ENCODE assay signal across 14 cellular contexts in the genomic region with DNA sequence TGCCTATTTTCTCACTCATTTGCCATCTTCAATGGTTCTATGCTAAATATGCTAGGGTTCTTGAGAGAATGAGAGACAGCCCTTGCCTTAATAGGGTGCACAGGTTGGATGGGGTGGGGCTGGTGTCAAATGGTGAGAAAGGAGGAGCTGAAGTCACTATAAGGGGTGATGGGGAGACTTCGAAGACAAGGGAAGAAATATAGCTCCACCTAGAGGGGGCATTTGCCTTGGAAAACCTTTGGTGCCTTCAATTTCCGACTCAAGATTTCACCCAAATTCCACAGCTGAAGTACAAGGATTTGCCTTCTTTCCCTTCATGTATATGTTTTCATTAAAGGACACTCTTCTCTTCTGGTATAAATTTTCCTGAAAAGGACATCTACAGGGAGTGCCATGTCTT. TPM values are rescaled to one million over a fixed set of nuclear protein-coding genes. Genes with fewer than 3 reads are reported as not detected.
DNase-seq lines count a peak whose midpoint lies in the region; ATAC-seq, FAIRE-seq and TF ChIP-seq lines count a peak whose summit lies in the region.
"Had no signal": no experiment of that assay in that cellular context is flagged by ENCODE, and none has a peak within 500 bp of the region (broad histone marks: within the 10 kb centered on the region; RNA-seq: fewer than 3 reads in every experiment).

No MANE protein-coding gene starts in this region.

- H3K27me3 ChIP-seq in liver (ENCODE audit: control insufficient read depth in 4 of 4, insufficient read depth in 4 of 4, low read length in 3 of 4) = no peaks in the 10 kb centered on the region
- H3K27me3 ChIP-seq in HepG2 (ENCODE audit: control insufficient read depth in 1 of 2, insufficient read depth in 2 of 2, low read length in 2 of 2) = peaks cover 1 to 4% of the 10 kb centered on the region in 2 experiments; a peak in 1 of 5 replicates
- H3K27me3 ChIP-seq in OCI-LY1 (ENCODE audit: insufficient read depth, low read length) = no peaks in the 10 kb centered on the region
- H3K27me3 ChIP-seq in endodermal cell (ENCODE audit: control insufficient read depth, insufficient read depth, low read length, poor library complexity, severe bottlenecking) = no peaks in the 10 kb centered on the region

- H3K27me3 Mint-ChIP-seq in endodermal cell (ENCODE audit: insufficient read depth) = peaks cover 10% of the 10 kb centered on the region
- H3K27me3 Mint-ChIP-seq: T-helper 17 cell had no signal

- H3K9me3 ChIP-seq in liver (ENCODE audit: control insufficient read depth in 4 of 4, low read length in 3 of 4) = no peaks in the 10 kb centered on the region
- H3K9me3 ChIP-seq in HepG2 (ENCODE audit: low read length) = no peaks in the 10 kb centered on the region
- H3K9me3 ChIP-seq in OCI-LY1 (ENCODE audit: low read length) = no peaks in the 10 kb centered on the region
- no peaks in the 10 kb centered on the region for H3K9me3 ChIP-seq in endodermal cell (ENCODE audit: control insufficient read depth, low read length)

- intact Hi-C loops in HepG2 (cut with micrococcal nuclease; ENCODE audit: unreplicated experiment) = no loop called here

- TF ChIP-seq POLR2A in HepG2 (IDR thresholded peaks at IDR 0.05; ENCODE audit: insufficient read depth in 1 of 2, low read depth in 2 of 2, low read length in 2 of 2) = no peak

- CTCF ChIA-PET in HepG2 (lab: Yijun Ruan, JAX; ENCODE audit: low intra/inter-chr PET ratio, low total read pairs) = no interaction called here

- no TSS peak for BruUV-seq in HepG2 (replicated peaks; lab: Mats Ljungman, UMichigan)

- in situ Hi-C loops in HepG2 (cut with HindIII; ENCODE audit: extremely low pct_ligation_motif_present, low pct_unique_long_range_greater_than_20kb) = no loop called here

- no peaks in the 10 kb centered on the region for H3F3A ChIP-seq in OCI-LY1 (ENCODE audit: insufficient read depth, low read length)

- H3K4me1 Mint-ChIP-seq in endodermal cell = peaks cover 3% of the 10 kb centered on the region
- H3K4me1 Mint-ChIP-seq: activated T-helper 17 cell treated with anti-CD3 and anti-CD28 coated beads, Interleukin-2, amount 50 U/mL, for 72 hours; T-helper 17 cell had no signal

- no peak overlapping the region for H2AFZ ChIP-seq in HepG2 (ENCODE audit: low read length)
- no peak overlapping the region for H2AFZ ChIP-seq in OCI-LY1 (ENCODE audit: low read length)

- H3K4me1 ChIP-seq in liver (ENCODE audit: control insufficient read depth in 4 of 4, insufficient read depth in 4 of 4, low read length in 3 of 4) (peaks cover 0 to 3% (median 2%) of the 10 kb centered on the region in 4 donors), HepG2 (ENCODE audit: insufficient read depth, low read length) (no peaks in the 10 kb centered on the region), OCI-LY1 (ENCODE audit: insufficient read depth, low read length, severe bottlenecking) (no peaks in the 10 kb centered on the region), endodermal cell (ENCODE audit: control insufficient read depth, insufficient read depth, low read length) (no peaks in the 10 kb centered on the region)

- H3K4me2 ChIP-seq in HepG2 (ENCODE audit: low read depth, low read length) (no peak overlapping the region), OCI-LY1 (ENCODE audit: low read length) (no peak overlapping the region)

- TF ChIP-seq EP300 in HepG2 (IDR thresholded peaks at IDR 0.05; ENCODE audit: low read depth in 2 of 2, low read length in 2 of 2) = no peak
- no peak for TF ChIP-seq EP300 in HepG2 (CRISPR knock-in tag; IDR thresholded peaks at IDR 0.05; ENCODE audit: borderline replicate concordance)

- 59% methylated on average over 2 of the region's 2 CpGs for WGBS in liver
- WGBS in HepG2 (ENCODE audit: low lambda C conversion rate) = 4% methylated on average over 2 of the region's 2 CpGs
- 83% methylated on average over 1 to 2 of the region's 2 CpGs for WGBS in endodermal cell (ENCODE audit: insufficient coverage in 1 of 2, insufficient read length in 1 of 2), 2 experiments

- POLR2A ChIA-PET in HepG2 (lab: Yijun Ruan, JAX) = no interaction called here

- TF ChIP-seq CTCF in liver (IDR thresholded peaks at IDR 0.05; ENCODE audit: low read depth, low read length, missing input control) = peak; percentile 36
- no peak for TF ChIP-seq CTCF in HepG2 (CRISPR knock-in tag; IDR thresholded peaks at IDR 0.05)
- TF ChIP-seq CTCF in OCI-LY1 (IDR thresholded peaks at IDR 0.05; ENCODE audit: low read length) = peak; percentile 48
- TF ChIP-seq CTCF in endodermal cell (conservative IDR thresholded peaks at IDR 0.05) = peak; percentile 76

- H3K9me2 ChIP-seq in OCI-LY1 (ENCODE audit: low read depth, low read length) = no peaks in the 10 kb centered on the region

- H3K79me2 ChIP-seq in HepG2 (ENCODE audit: insufficient read depth, low read length) = no peaks in the 10 kb centered on the region
- no peaks in the 10 kb centered on the region for H3K79me2 ChIP-seq in OCI-LY1 (ENCODE audit: insufficient read depth, low read length)

- H3K9me3 Mint-ChIP-seq in endodermal cell = no peaks in the 10 kb centered on the region

- H3K36me3 ChIP-seq in liver (ENCODE audit: control insufficient read depth in 4 of 4, insufficient read depth in 3 of 4, low read depth in 1 of 4, low read length in 3 of 4) (no peaks in the 10 kb centered on the region), HepG2 (replicated peaks in 1 of 2; ENCODE audit: control insufficient read depth in 1 of 2, insufficient read depth in 2 of 2, low read length in 2 of 2) (no peaks in the 10 kb centered on the region), OCI-LY1 (ENCODE audit: insufficient read depth, low read length) (no peaks in the 10 kb centered on the region), endodermal cell (ENCODE audit: control insufficient read depth, insufficient read depth, low read length) (no peaks in the 10 kb centered on the region)

- peak; percentile 72 to 78 for TF ChIP-seq RAD21 in liver (IDR thresholded peaks at IDR 0.05)
- no peak for TF ChIP-seq RAD21 in HepG2 (CRISPR knock-in tag; IDR thresholded peaks at IDR 0.05)

- DNase-seq in HepG2 (ENCODE audit: low spot score) (no peak), endodermal cell (peak; percentile 60), NCI-H146 treated with DMSO at 0.1 percent for 48 hours (lab: John Stamatoyannopoulos, UW; ENCODE audit: unreplicated experiment) (no peak)
- DNase-seq: anterior cingulate cortex, kidney, NCI-H1436 treated with DMSO at 0.1 percent for 48 hours, T-helper 17 cell had no signal

- no peak overlapping the region for H3K27ac Mint-ChIP-seq in endodermal cell
- H3K27ac Mint-ChIP-seq: activated T-helper 17 cell treated with anti-CD3 and anti-CD28 coated beads, Interleukin-2, amount 50 U/mL, for 72 hours; T-helper 17 cell had no signal

- no peak overlapping the region for H3K4me3 Mint-ChIP-seq in endodermal cell
- H3K4me3 Mint-ChIP-seq: activated T-helper 17 cell treated with anti-CD3 and anti-CD28 coated beads, Interleukin-2, amount 50 U/mL, for 72 hours; T-helper 17 cell had no signal

- H3K27ac ChIP-seq in liver (ENCODE audit: low read depth in 1 of 2, low read length in 2 of 2) = no peak overlapping the region
- H3K27ac ChIP-seq in HepG2 (ENCODE audit: extremely low read length, insufficient read depth, low read length) = no peak overlapping the region
- H3K27ac ChIP-seq in OCI-LY1 (ENCODE audit: low read depth, low read length, poor library complexity, severe bottlenecking) = no peak overlapping the region
- H3K27ac ChIP-seq in endodermal cell (ENCODE audit: low read depth, low read length) = no peak overlapping the region

- H3K4me3 ChIP-seq in liver (ENCODE audit: low read depth in 1 of 3, low read length in 3 of 3) (no peak overlapping the region), HepG2 (replicated peaks in 1 of 3; ENCODE audit: insufficient read depth in 1 of 3, low read depth in 2 of 3, low read length in 3 of 3) (no peak overlapping the region), OCI-LY1 (ENCODE audit: low read depth, low read length, poor library complexity, severe bottlenecking) (no peak overlapping the region), endodermal cell (ENCODE audit: low read length) (no peak overlapping the region)

- no peak overlapping the region for H3K9ac ChIP-seq in liver (ENCODE audit: low read depth in 1 of 2, low read length in 2 of 2)
- H3K9ac ChIP-seq in HepG2 (ENCODE audit: insufficient read depth, low read depth, low read length) = no peak overlapping the region
- H3K9ac ChIP-seq in OCI-LY1 (ENCODE audit: low read length) = no peak overlapping the region
- H3K9ac ChIP-seq in endodermal cell (ENCODE audit: extremely low read depth, low read length, poor library complexity, severe bottlenecking) = no peak overlapping the region

- H3K36me3 Mint-ChIP-seq in endodermal cell (ENCODE audit: low read depth) = no peaks in the 10 kb centered on the region

- no peak for ATAC-seq in HepG2
- no peak for ATAC-seq in HG03045 (IDR thresholded peaks at IDR 0.05; ENCODE audit: unreplicated experiment)
- no peak for ATAC-seq in GM18498 (IDR thresholded peaks at IDR 0.05; ENCODE audit: unreplicated experiment)
- ATAC-seq in HG03378 (IDR thresholded peaks at IDR 0.05; ENCODE audit: unreplicated experiment) = no peak
- ATAC-seq: activated T-helper 17 cell treated with anti-CD3 and anti-CD28 coated beads, Interleukin-2, amount 50 U/mL, for 72 hours; T-helper 17 cell had no signal

- no peak for FAIRE-seq in HepG2 (lab: Jason Lieb, UNC)
- FAIRE-seq: kidney, urothelium cell line had no signal

- H4K20me1 ChIP-seq in HepG2 (ENCODE audit: insufficient read depth, low read length) = no peaks in the 10 kb centered on the region
- no peaks in the 10 kb centered on the region for H4K20me1 ChIP-seq in OCI-LY1 (ENCODE audit: insufficient read depth, low read length)

RNA-seq across cellular contexts. Expression of a gene that starts 5.6 kb away (rescaled TPM):
- 1 to 10 TPM in 1 of 2 donors, under 1 TPM in 1; 0.50 to 4.8 TPM for total RNA-seq in liver
- 1 to 10 TPM; 1.3 to 2.0 TPM for polyA plus RNA-seq in liver
- not detected in 2 replicates for total RNA-seq in HepG2 (2016; rRNA removed; fragmentation: Illumina TruSeq; extraction: Trizol)
- total RNA-seq in HepG2 (2016; cell fraction: cytosol; rRNA removed; fragmentation: Illumina TruSeq; extraction: Trizol; ENCODE audit: low read depth) = not detected in 2 replicates
- total RNA-seq in HepG2 (2016; cell fraction: insoluble cytoplasmic fraction; rRNA removed; fragmentation: Illumina TruSeq; extraction: Trizol) = not detected in 2 replicates
- not detected in 2 replicates for total RNA-seq in HepG2 (2016; cell fraction: membrane; rRNA removed; fragmentation: Illumina TruSeq; extraction: Trizol)
- not detected in 2 replicates for total RNA-seq in HepG2 (2016; cell fraction: nucleus; rRNA removed; fragmentation: Illumina TruSeq; extraction: Trizol)
- polyA plus RNA-seq in HepG2 (2011; rRNA removed) = not detected in 2 replicates
- not detected in 2 replicates for polyA plus RNA-seq in HepG2 (2011; cell fraction: cytosol; rRNA removed)
- not detected in 2 replicates for polyA plus RNA-seq in HepG2 (2011; cell fraction: nucleus; rRNA removed)
- not detected in 2 replicates for polyA plus RNA-seq in HepG2 (2012)
- not detected in 2 replicates for polyA plus RNA-seq in HepG2 (2016; cell fraction: cytosol; fragmentation: Illumina TruSeq; extraction: Trizol; ENCODE audit: low read depth)
- polyA plus RNA-seq in HepG2 (2016; cell fraction: insoluble cytoplasmic fraction; fragmentation: Illumina TruSeq; extraction: Trizol; ENCODE audit: low read depth) = not detected in 2 replicates
- polyA plus RNA-seq in HepG2 (2016; cell fraction: membrane; fragmentation: Illumina TruSeq; extraction: Trizol; ENCODE audit: low read depth) = not detected in 2 replicates
- not detected in 2 replicates for polyA plus RNA-seq in HepG2 (2016; cell fraction: nucleus; fragmentation: Illumina TruSeq; extraction: Trizol; ENCODE audit: insufficient read depth, low read depth)
- polyA minus RNA-seq in HepG2 (2011; rRNA and poly(A)+ RNA removed; ENCODE audit: low replicate concordance) = not detected in 2 replicates
- polyA minus RNA-seq in HepG2 (2011; cell fraction: cytosol; rRNA and poly(A)+ RNA removed) = not detected in 2 replicates
- not detected in 2 replicates for polyA minus RNA-seq in HepG2 (2011; cell fraction: nucleus; rRNA and poly(A)+ RNA removed)
- 1 to 10 TPM; 4.8 to 5.6 TPM for total RNA-seq in endodermal cell
- polyA plus RNA-seq in endodermal cell (2013, experiment 1 of 2) = 318 TPM
- polyA plus RNA-seq in endodermal cell (2013, experiment 2 of 2) = 303 TPM
- total RNA-seq: T-helper 17 cell had no signal
